ENCODE assay signal across 8 cellular contexts in the genomic region with DNA sequence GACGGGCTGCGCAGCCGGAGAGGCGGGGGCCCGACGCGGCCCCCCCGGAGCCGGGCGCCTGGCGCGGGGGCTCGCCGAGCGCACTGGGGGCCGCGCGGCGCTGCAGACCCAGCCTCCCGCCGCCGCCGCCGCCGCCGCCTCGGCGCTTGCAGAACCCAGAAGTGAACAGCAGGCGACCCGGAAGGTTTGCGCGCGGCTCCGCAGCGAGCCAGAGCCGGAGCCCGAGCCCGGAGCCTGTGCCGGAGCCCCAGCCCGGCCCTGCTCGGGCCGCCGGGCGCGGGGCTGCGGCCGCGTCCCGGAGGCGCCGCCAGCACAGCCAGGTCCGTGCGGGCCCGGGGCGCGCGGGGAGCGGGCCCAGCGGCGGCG. TPM values are rescaled to one million over a fixed set of nuclear protein-coding genes. Genes with fewer than 3 reads are reported as not detected.
DNase-seq lines count a peak whose midpoint lies in the region; ATAC-seq and TF ChIP-seq lines count a peak whose summit lies in the region.

A gene with protein sequence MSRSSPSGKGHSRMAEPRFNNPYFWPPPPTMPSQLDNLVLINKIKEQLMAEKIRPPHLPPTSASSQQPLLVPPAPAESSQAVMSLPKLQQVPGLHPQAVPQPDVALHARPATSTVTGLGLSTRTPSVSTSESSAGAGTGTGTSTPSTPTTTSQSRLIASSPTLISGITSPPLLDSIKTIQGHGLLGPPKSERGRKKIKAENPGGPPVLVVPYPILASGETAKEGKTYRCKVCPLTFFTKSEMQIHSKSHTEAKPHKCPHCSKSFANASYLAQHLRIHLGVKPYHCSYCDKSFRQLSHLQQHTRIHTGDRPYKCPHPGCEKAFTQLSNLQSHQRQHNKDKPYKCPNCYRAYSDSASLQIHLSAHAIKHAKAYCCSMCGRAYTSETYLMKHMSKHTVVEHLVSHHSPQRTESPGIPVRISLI (plus strand): TSS at position 158 of the 366 bp plus-strand sequence. CDS start 14,083 bp downstream, outside the sequence.

- H3K27ac ChIP-seq in foreskin keratinocyte (peak within 1 kb of the TSS; percentile 70), stomach smooth muscle (ENCODE audit: low read length) (peak within 1 kb of the TSS; percentile 80)

- TF ChIP-seq CTCF in foreskin keratinocyte (conservative IDR thresholded peaks at IDR 0.05) (no peak), neural crest cell (conservative IDR thresholded peaks at IDR 0.05) (no peak)

- H3K36me3 ChIP-seq in stomach smooth muscle (ENCODE audit: control insufficient read depth in 2 of 2, insufficient read depth in 2 of 2, low read length in 2 of 2) = peaks cover 0 to 3% of the 10 kb centered on the region in 2 donors

- H3K27me3 ChIP-seq in foreskin keratinocyte (no peaks in the 10 kb centered on the region), stomach smooth muscle (ENCODE audit: control insufficient read depth in 1 of 2, insufficient read depth in 2 of 2, low read length in 2 of 2) (no peaks in the 10 kb centered on the region)

- H3K9me3 ChIP-seq in stomach smooth muscle (ENCODE audit: control insufficient read depth in 2 of 2, low read length in 2 of 2) = no peaks in the 10 kb centered on the region

- H3K9ac ChIP-seq in stomach smooth muscle (ENCODE audit: low read length in 2 of 2) = peak within 1 kb of the TSS; percentile 78 to 80

- peaks cover 4% of the 10 kb centered on the region for H3K9me3 Mint-ChIP-seq in neural crest cell

- H3K4me1 ChIP-seq in foreskin keratinocyte (no peaks in the 10 kb centered on the region), stomach smooth muscle (ENCODE audit: control insufficient read depth, insufficient read depth, low read length) (peaks cover 41% of the 10 kb centered on the region)

- DNase-seq in DMS53 (lab: John Stamatoyannopoulos, UW) (peak; percentile 81), DMS53 treated with DMSO at 0.1 percent for 48 hours (lab: John Stamatoyannopoulos, UW; ENCODE audit: unreplicated experiment) (no peak), SK-N-DZ (ENCODE audit: low spot score) (peak; percentile 24), foreskin keratinocyte (peak in 1 of 2 donors; percentile 20), neural crest cell (ENCODE audit: low read depth, low spot score) (peak; percentile 54)
- peak; percentile 18 to 61 (median 40) for DNase-seq in activated naive CD4-positive, alpha-beta T cell (lab: John Stamatoyannopoulos, UW)

- H3K4me1 Mint-ChIP-seq in neural crest cell = peaks cover 39% of the 10 kb centered on the region

- ATAC-seq in HG03521 (IDR thresholded peaks at IDR 0.05; ENCODE audit: unreplicated experiment) (peak; percentile 52), foreskin keratinocyte (peak; percentile 70)

- peak within 1 kb of the TSS; percentile 99 for H3K27ac Mint-ChIP-seq in neural crest cell (ENCODE audit: unreplicated experiment)

- H3K27me3 Mint-ChIP-seq in neural crest cell (ENCODE audit: low read depth) = no peaks in the 10 kb centered on the region

- H3K4me3 ChIP-seq in stomach smooth muscle (ENCODE audit: low read length in 2 of 2) = peak within 1 kb of the TSS; percentile 85 to 86

- peak within 1 kb of the TSS; percentile 99 for H3K4me3 Mint-ChIP-seq in neural crest cell

- H3K36me3 Mint-ChIP-seq in neural crest cell (ENCODE audit: low read depth) = no peaks in the 10 kb centered on the region

RNA-seq across cellular contexts. Expression of the gene that starts here (rescaled TPM):
- polyA plus RNA-seq in SK-N-DZ (2014; cell fraction: cytosol; rRNA removed) = 14.8 TPM in 2 replicates
- 11.7 and 13.7 TPM in 2 replicates for polyA plus RNA-seq in SK-N-DZ (2014; cell fraction: nucleus; rRNA removed)
- total RNA-seq in foreskin keratinocyte = 9.7 and 9.9 TPM in 2 replicates
- polyA plus RNA-seq in foreskin keratinocyte = 7.1 and 7.3 TPM in 2 replicates
- 56.3 and 59.3 TPM in 2 replicates for total RNA-seq in neural crest cell
